ENCODE assay signal across 27 cellular contexts in genomic region chr20:62568045-62568389, GRCh38.
"Had no signal": no experiment of that assay in that cellular context is flagged by ENCODE, and none has a peak within 500 bp of the region (broad histone marks: within the 10 kb centered on the region; RNA-seq: fewer than 3 reads in every experiment).

No MANE protein-coding gene starts in this region.

- H3K27ac ChIP-seq: epithelial cell of prostate, gastroesophageal sphincter, lower lobe of right lung, neutrophil, pancreas, stomach, thyroid gland, vagina had no signal

- H3K4me3 Mint-ChIP-seq: dendritic cell treated with granulocyte-macrophage colony-stimulating factor and Interleukin-4, amounts not matched to agents 40 ng/mL and 50 ng/mL, for 4 days; endodermal cell; immature natural killer cell; natural killer cell; stimulated activated effector memory CD8-positive, alpha-beta T cell treated with anti-CD3 and anti-CD28 coated beads, Interleukin-12 subunit alpha, Interleukin-12 subunit beta, amount 100 ng/mL, for 72 hours had no signal

- FAIRE-seq: colon, pancreas had no signal

- H3K4me1 Mint-ChIP-seq: endodermal cell had no signal

- H3K4me3 ChIP-seq: gastroesophageal sphincter, lower lobe of right lung, pancreas, stomach, thyroid gland, vagina had no signal

- H3K27ac Mint-ChIP-seq: dendritic cell treated with granulocyte-macrophage colony-stimulating factor and Interleukin-4, amounts not matched to agents 40 ng/mL and 50 ng/mL, for 4 days; endodermal cell; immature natural killer cell; natural killer cell; stimulated activated effector memory CD8-positive, alpha-beta T cell treated with anti-CD3 and anti-CD28 coated beads, Interleukin-12 subunit alpha, Interleukin-12 subunit beta, amount 100 ng/mL, for 72 hours had no signal

- H3K36me3 ChIP-seq: gastroesophageal sphincter, lower lobe of right lung, neutrophil, pancreas, stomach, thyroid gland, vagina had no signal

- H3K9me3 Mint-ChIP-seq: immature natural killer cell; natural killer cell; stimulated activated effector memory CD8-positive, alpha-beta T cell treated with anti-CD3 and anti-CD28 coated beads, Interleukin-12 subunit alpha, Interleukin-12 subunit beta, amount 100 ng/mL, for 72 hours had no signal

- H3K9me3 ChIP-seq: gastroesophageal sphincter, lower lobe of right lung, neutrophil, pancreas, thyroid gland, vagina had no signal

- H3K4me1 ChIP-seq: lower lobe of right lung, pancreas, stomach, thyroid gland, vagina had no signal

- H3K27me3 ChIP-seq: gastroesophageal sphincter, pancreas, thyroid gland, vagina had no signal

- H3K36me3 Mint-ChIP-seq: immature natural killer cell; natural killer cell; stimulated activated effector memory CD8-positive, alpha-beta T cell treated with anti-CD3 and anti-CD28 coated beads, Interleukin-12 subunit alpha, Interleukin-12 subunit beta, amount 100 ng/mL, for 72 hours had no signal

- ATAC-seq: esophagus mucosa; gastroesophageal sphincter; left colon; left ventricle myocardium superior; lower lobe of right lung; natural killer cell; pancreas; sciatic nerve; stimulated activated effector memory CD8-positive, alpha-beta T cell treated with anti-CD3 and anti-CD28 coated beads, Interleukin-12 subunit alpha, Interleukin-12 subunit beta, amount 100 ng/mL, for 72 hours had no signal

- DNase-seq: effector CD8-positive, alpha-beta T cell; endodermal cell; foreskin fibroblast; hypothalamus; immature natural killer cell; islet precursor cell; kidney glomerular epithelial cell; left colon; left ventricle myocardium superior; lower lobe of right lung; natural killer cell; pancreas; stimulated activated CD4-positive, alpha-beta T cell treated with anti-CD3 and anti-CD28 coated beads, Interleukin-2, amount 100 ng/mL, for 24 hours; stimulated activated CD4-positive, alpha-beta T cell treated with anti-CD3 and anti-CD28 coated beads, Interleukin-4, amount 100 ng/mL, for 24 hours; stimulated activated naive CD4-positive, alpha-beta T cell treated with Interleukin-2 at 50 U/mL for 16 hours; stomach; thyroid gland; trophoblast cell had no signal
